In genomic region chr14:54722791-54723432, GRCh38 we compare ENCODE assay signal across 10 cellular contexts.
DNase-seq lines count a peak whose midpoint lies in the region; ATAC-seq and TF ChIP-seq lines count a peak whose summit lies in the region.
"Had no signal": no experiment of that assay in that cellular context is flagged by ENCODE, and none has a peak within 500 bp of the region (broad histone marks: within the 10 kb centered on the region; RNA-seq: fewer than 3 reads in every experiment).

No MANE protein-coding gene starts in this region.

- H3K9me3 ChIP-seq in osteoblast (ENCODE audit: low read depth, low read length): no peaks in the 10 kb centered on the region

- H2AFZ ChIP-seq in osteoblast (ENCODE audit: low read length): no peak overlapping the region

- H3K4me3 ChIP-seq in LNCaP clone FGC (ENCODE audit: low read depth, low read length) (no peak overlapping the region), osteoblast (ENCODE audit: insufficient read depth, low read length) (no peak overlapping the region)

- TF ChIP-seq CTCF in LNCaP clone FGC (IDR thresholded peaks at IDR 0.05; ENCODE audit: control insufficient read depth, extremely low read depth, insufficient read depth): peak; percentile 30
- TF ChIP-seq CTCF in osteoblast (IDR thresholded peaks at IDR 0.05; ENCODE audit: extremely low read depth, low read depth, low read length): peak; percentile 48

- H4K20me1 ChIP-seq in osteoblast (ENCODE audit: insufficient read depth, low read length): peaks cover 6% of the 10 kb centered on the region

- H3K4me1 ChIP-seq in osteoblast (ENCODE audit: insufficient read depth, low read length): no peaks in the 10 kb centered on the region

- no peak overlapping the region for H3K27ac ChIP-seq in osteoblast (ENCODE audit: low read depth, low read length)

- no peaks in the 10 kb centered on the region for H3K36me3 ChIP-seq in osteoblast (ENCODE audit: insufficient read depth, low read length)

- ATAC-seq in HG02623 (IDR thresholded peaks at IDR 0.05; ENCODE audit: unreplicated experiment) (no peak), GM21786 (IDR thresholded peaks at IDR 0.05; ENCODE audit: unreplicated experiment) (no peak)

- no peak overlapping the region for H3K4me2 ChIP-seq in osteoblast (ENCODE audit: insufficient read depth, low read length)

- peak; percentile 61 for DNase-seq in DMS 273 (lab: John Stamatoyannopoulos, UW; ENCODE audit: unreplicated experiment)
- DNase-seq in DMS 273 treated with DMSO at 0.1 percent for 48 hours (lab: John Stamatoyannopoulos, UW): no peak
- no peak for DNase-seq in LNCaP clone FGC (ENCODE audit: low read depth)
- DNase-seq in cerebellar cortex (ENCODE audit: low spot score): peak; percentile 67
- DNase-seq in osteoblast (ENCODE audit: insufficient read length, low spot score, missing footprints): no peak
- DNase-seq in activated effector memory CD4-positive, alpha-beta T cell treated with anti-CD3 and anti-CD28 coated beads, Interleukin-2, amount 50 U/mL, for 16 hours: no peak
- DNase-seq: 8988T, activated T-cell treated with anti-CD3 and anti-CD28 coated beads for 4 hours had no signal

- H3K79me2 ChIP-seq in osteoblast (ENCODE audit: insufficient read depth, low read length): peaks cover 60% of the 10 kb centered on the region

- H3K27me3 ChIP-seq in osteoblast (ENCODE audit: insufficient read depth, low read length): no peaks in the 10 kb centered on the region

Comparison
In these comparisons a context has a peak if more than half of its experiments do, and no peak if none do; other contexts are left out.
1. DNase-seq: peak in DMS 273 (single experiment) and cerebellar cortex (single experiment); none in DMS 273 treated with DMSO at 0.1 percent for 48 hours (single experiment), LNCaP clone FGC (single experiment), osteoblast (single experiment) and activated effector memory CD4-positive, alpha-beta T cell treated with anti-CD3 and anti-CD28 coated beads, Interleukin-2, amount 50 U/mL, for 16 hours (single experiment).